ENCODE assay signal across 9 cellular contexts in the genomic region with DNA sequence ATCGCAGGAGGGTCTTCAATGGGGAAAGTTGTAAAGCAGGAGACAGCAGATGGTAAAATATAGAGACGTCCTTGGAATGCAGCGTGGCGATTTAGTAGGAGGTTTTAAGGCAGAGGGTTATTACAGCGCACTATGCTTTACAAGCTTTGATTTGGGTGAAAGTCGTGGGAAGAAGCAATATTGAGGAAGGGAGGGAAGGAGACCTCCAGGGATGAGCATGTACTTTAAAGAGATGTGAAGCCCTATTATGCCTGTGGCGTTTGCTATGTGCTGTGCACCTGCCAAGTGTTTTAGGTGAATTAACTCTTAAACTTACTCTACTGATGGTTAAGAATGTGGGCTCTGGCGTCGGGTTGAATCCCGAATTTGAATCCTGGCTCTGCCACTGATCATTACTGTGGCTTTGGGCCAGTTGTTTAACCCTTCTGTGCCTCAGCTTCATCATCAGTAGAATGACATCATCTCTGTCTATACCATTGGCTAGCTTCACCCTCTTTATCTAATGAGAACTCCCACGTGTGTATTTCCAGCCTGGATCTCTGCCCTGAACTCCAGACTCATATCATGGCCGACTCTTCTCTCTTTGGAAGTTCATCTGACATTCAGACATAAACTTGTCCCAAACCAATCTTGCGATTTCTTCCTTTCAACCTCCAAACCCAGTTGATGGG. TPM values are rescaled to one million over a fixed set of nuclear protein-coding genes. Genes with fewer than 3 reads are reported as not detected.
A peak's percentile ranks its signal among the peaks of the same experiment; 100 is the strongest.
DNase-seq lines count a peak whose midpoint lies in the region; ATAC-seq and TF ChIP-seq lines count a peak whose summit lies in the region.
"Had no signal": no experiment of that assay in that cellular context is flagged by ENCODE, and none has a peak within 500 bp of the region (broad histone marks: within the 10 kb centered on the region; RNA-seq: fewer than 3 reads in every experiment).

No MANE protein-coding gene starts in this region.

- TF ChIP-seq POLR2A in uterus (IDR thresholded peaks at IDR 0.05): no peak

- H3K27me3 Mint-ChIP-seq in activated naive CD8-positive, alpha-beta T cell treated with anti-CD3 and anti-CD28 coated beads for 36 hours: peaks cover 3% of the 10 kb centered on the region
- peaks cover 11% of the 10 kb centered on the region for H3K27me3 Mint-ChIP-seq in activated naive CD8-positive, alpha-beta T cell treated with anti-CD3 and anti-CD28 coated beads, Interleukin-2, amount 50 U/mL, for 24 hours

- peak overlapping the region; percentile 14 for H3K27ac Mint-ChIP-seq in activated naive CD8-positive, alpha-beta T cell treated with anti-CD3 and anti-CD28 coated beads for 36 hours
- H3K27ac Mint-ChIP-seq in activated naive CD8-positive, alpha-beta T cell treated with anti-CD3 and anti-CD28 coated beads, Interleukin-2, amount 50 U/mL, for 24 hours: no peak overlapping the region

- in situ Hi-C loops in astrocyte of the spinal cord (cut with HindIII; ENCODE audit: low sequenced_read_pairs): no loop called here

- H3K4me1 ChIP-seq in uterus: peaks cover 0 to 7% of the 10 kb centered on the region in 2 donors

- intact Hi-C loops in uterus (cut with DNase I; ENCODE audit: low total_unique reads): no loop called here

- peaks cover 33% of the 10 kb centered on the region for H3K4me1 Mint-ChIP-seq in activated naive CD8-positive, alpha-beta T cell treated with anti-CD3 and anti-CD28 coated beads for 36 hours
- peaks cover 23% of the 10 kb centered on the region for H3K4me1 Mint-ChIP-seq in activated naive CD8-positive, alpha-beta T cell treated with anti-CD3 and anti-CD28 coated beads, Interleukin-2, amount 50 U/mL, for 24 hours

- no peak for ATAC-seq in activated naive CD8-positive, alpha-beta T cell treated with anti-CD3 and anti-CD28 coated beads, Interleukin-2, amount 50 U/mL, for 24 hours
- ATAC-seq in HG02938 (IDR thresholded peaks at IDR 0.05; ENCODE audit: unreplicated experiment) (no peak), HG02588 (IDR thresholded peaks at IDR 0.05; ENCODE audit: unreplicated experiment) (no peak)

- H3K9me3 ChIP-seq in uterus: no peaks in the 10 kb centered on the region

- no peak overlapping the region for H3K4me3 Mint-ChIP-seq in activated naive CD8-positive, alpha-beta T cell treated with anti-CD3 and anti-CD28 coated beads for 36 hours
- no peak overlapping the region for H3K4me3 Mint-ChIP-seq in activated naive CD8-positive, alpha-beta T cell treated with anti-CD3 and anti-CD28 coated beads, Interleukin-2, amount 50 U/mL, for 24 hours

- H3K27ac ChIP-seq in layer of hippocampus (ENCODE audit: low read depth, low read length) (peak overlapping the region; percentile 19), uterus (peak overlapping the region; percentile 31 to 76)

- no peaks in the 10 kb centered on the region for H3K27me3 ChIP-seq in layer of hippocampus (ENCODE audit: control insufficient read depth, insufficient read depth, low read length)
- H3K27me3 ChIP-seq in uterus: no peaks in the 10 kb centered on the region

- H3K4me3 ChIP-seq in astrocyte of the spinal cord (ENCODE audit: low read depth, low read length) (peak overlapping the region; percentile 87), uterus (peak overlapping the region; percentile 70 to 71)

- H3K36me3 ChIP-seq in uterus: no peaks in the 10 kb centered on the region

- no peak for DNase-seq in activated naive CD8-positive, alpha-beta T cell treated with anti-CD3 and anti-CD28 coated beads for 36 hours
- DNase-seq in activated naive CD8-positive, alpha-beta T cell treated with anti-CD3 and anti-CD28 coated beads, Interleukin-2, amount 50 U/mL, for 24 hours: no peak
- DNase-seq in astrocyte of the spinal cord (ENCODE audit: low read depth, low spot score) (no peak), uterus (no peak), HK-2 (ENCODE audit: unreplicated experiment) (no peak)

- TF ChIP-seq CTCF in astrocyte of the spinal cord (IDR thresholded peaks at IDR 0.05; ENCODE audit: low read depth, low read length) (no peak), uterus (IDR thresholded peaks at IDR 0.05) (no peak)

- peaks cover 9% of the 10 kb centered on the region for H3K36me3 Mint-ChIP-seq in activated naive CD8-positive, alpha-beta T cell treated with anti-CD3 and anti-CD28 coated beads for 36 hours
- peaks cover 7% of the 10 kb centered on the region for H3K36me3 Mint-ChIP-seq in activated naive CD8-positive, alpha-beta T cell treated with anti-CD3 and anti-CD28 coated beads, Interleukin-2, amount 50 U/mL, for 24 hours (ENCODE audit: low read depth)

- H3K9me3 Mint-ChIP-seq in activated naive CD8-positive, alpha-beta T cell treated with anti-CD3 and anti-CD28 coated beads for 36 hours: no peaks in the 10 kb centered on the region
- H3K9me3 Mint-ChIP-seq in activated naive CD8-positive, alpha-beta T cell treated with anti-CD3 and anti-CD28 coated beads, Interleukin-2, amount 50 U/mL, for 24 hours: no peaks in the 10 kb centered on the region

RNA-seq across cellular contexts. Expression of gene CCDC61, which starts 0.6 kb away (rescaled TPM):
- total RNA-seq in activated naive CD8-positive, alpha-beta T cell treated with anti-CD3 and anti-CD28 coated beads for 36 hours: 10 to 100 TPM; 17.8 to 18.4 TPM
- 10 to 100 TPM in 2 of 4 donors, 1 to 10 TPM in 2; 1.2 to 21.5 (median 10.1) TPM for total RNA-seq in uterus

RNA-seq across cellular contexts. Expression of gene NOVA2, which starts 22.2 kb away (rescaled TPM):
- total RNA-seq in activated naive CD8-positive, alpha-beta T cell treated with anti-CD3 and anti-CD28 coated beads for 36 hours: not detected
- 10 to 100 TPM in 1 of 4 donors, 1 to 10 TPM in 3; 1.5 to 17.6 (median 2.4) TPM for total RNA-seq in uterus
- total RNA-seq: myocyte had no signal

RNA-seq across cellular contexts. Expression of gene PGLYRP1, which starts 27.0 kb away (rescaled TPM):
- not detected for total RNA-seq in activated naive CD8-positive, alpha-beta T cell treated with anti-CD3 and anti-CD28 coated beads for 36 hours
- total RNA-seq in uterus: not detected
- total RNA-seq: myocyte had no signal

RNA-seq across cellular contexts. Expression of gene IGFL4, which starts 45.0 kb away (rescaled TPM):
- total RNA-seq in activated naive CD8-positive, alpha-beta T cell treated with anti-CD3 and anti-CD28 coated beads for 36 hours: not detected
- total RNA-seq in uterus: not detected
